21 cellular contexts compared by ENCODE assay signal in the genomic region with DNA sequence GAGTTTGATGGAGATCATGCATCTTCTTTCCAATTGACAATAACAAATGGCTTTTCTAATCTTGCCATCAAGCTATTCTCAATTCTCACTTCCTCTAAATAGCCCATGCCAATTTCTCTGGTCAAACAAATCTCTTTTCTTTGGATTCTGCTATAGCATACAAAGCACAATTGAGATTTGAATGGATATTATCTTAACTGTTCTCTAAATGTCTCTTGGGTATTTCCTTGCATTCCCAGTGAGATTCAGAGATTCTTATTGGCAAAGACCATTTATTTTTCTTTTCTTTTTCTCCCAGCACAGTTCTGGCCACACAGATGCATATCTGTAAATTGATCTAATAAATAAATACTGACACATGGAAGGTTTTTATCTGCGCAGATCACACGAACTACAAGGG. TPM values are rescaled to one million over a fixed set of nuclear protein-coding genes. Genes with fewer than 3 reads are reported as not detected.
"Had no signal": no experiment of that assay in that cellular context is flagged by ENCODE, and none has a peak within 500 bp of the region (broad histone marks: within the 10 kb centered on the region; RNA-seq: fewer than 3 reads in every experiment).

A gene with protein sequence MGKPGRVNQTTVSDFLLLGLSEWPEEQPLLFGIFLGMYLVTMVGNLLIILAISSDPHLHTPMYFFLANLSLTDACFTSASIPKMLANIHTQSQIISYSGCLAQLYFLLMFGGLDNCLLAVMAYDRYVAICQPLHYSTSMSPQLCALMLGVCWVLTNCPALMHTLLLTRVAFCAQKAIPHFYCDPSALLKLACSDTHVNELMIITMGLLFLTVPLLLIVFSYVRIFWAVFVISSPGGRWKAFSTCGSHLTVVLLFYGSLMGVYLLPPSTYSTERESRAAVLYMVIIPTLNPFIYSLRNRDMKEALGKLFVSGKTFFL (plus strand): TSS at position 301 of the 400 bp plus-strand sequence. CDS start 100 bp downstream, outside the sequence.

- H3K27ac ChIP-seq: SJSA1, SK-N-MC had no signal

- ATAC-seq: HepG2 had no signal

- H3K27me3 ChIP-seq: SJSA1 had no signal

- H3K9me3 ChIP-seq: SJSA1 had no signal

- H3K36me3 ChIP-seq: SJSA1 had no signal

- H3K4me1 ChIP-seq: SJSA1 had no signal

- H3K4me3 ChIP-seq: SJSA1, SK-N-MC had no signal

- DNase-seq: IMR-90, Karpas-422, KG1, MM.1S, NCI-H1092 treated with DMSO at 0.1 percent for 48 hours, NCI-H1436, NCI-H187, NCI-H2029, NCI-H2081 treated with DMSO at 0.1 percent for 48 hours, NCI-H2171, NCI-H226, NCI-H446, NCI-H510A, NCI-H524 treated with DMSO at 0.1 percent for 48 hours, NCI-H69, NCI-H774, Right ventricle myocardium superior, SIG-M5 had no signal

RNA-seq across cellular contexts. Expression of the gene that starts here (rescaled TPM):
- polyA plus RNA-seq: HepG2, IMR-90 had no signal
